Comparison of ENCODE assay signal across 12 cellular contexts in the genomic region with DNA sequence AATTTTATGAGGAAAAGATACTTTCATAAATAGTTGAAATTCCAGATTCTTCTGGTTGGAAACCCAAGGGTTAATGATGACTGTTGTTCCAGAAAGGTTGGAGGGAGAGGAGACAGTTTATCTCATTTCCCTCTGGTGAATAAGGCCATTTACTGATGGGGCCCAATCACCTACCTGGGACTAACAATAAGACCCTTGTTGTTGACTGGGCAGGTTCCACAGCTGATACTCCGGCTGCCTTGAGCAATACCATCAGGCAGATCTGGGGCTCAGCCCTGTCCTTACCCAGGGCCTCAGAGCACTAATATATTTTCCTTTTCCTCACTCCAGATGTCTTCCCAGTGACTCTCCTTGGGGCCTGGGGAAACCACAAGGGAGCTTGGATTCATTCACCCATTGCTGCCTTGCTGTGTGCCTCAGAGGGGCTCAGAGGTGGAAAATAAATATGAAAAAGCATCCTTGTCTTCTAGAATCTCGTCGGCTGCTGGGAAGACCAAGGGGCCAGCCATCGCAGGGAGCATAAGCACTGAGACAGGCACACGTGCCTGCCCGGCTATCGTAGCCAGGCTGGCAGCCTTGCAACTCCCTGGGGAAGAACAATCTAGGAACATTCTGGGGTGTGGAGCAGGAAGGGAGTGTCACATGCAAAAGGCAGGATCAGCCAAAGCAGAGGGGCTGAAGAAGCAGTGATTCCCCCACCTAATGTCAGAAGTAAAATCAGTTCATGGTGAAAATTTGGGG. TPM values are rescaled to one million over a fixed set of nuclear protein-coding genes. Genes with fewer than 3 reads are reported as not detected.
A peak's percentile ranks its signal among the peaks of the same experiment; 100 is the strongest.
DNase-seq lines count a peak whose midpoint lies in the region; ATAC-seq, FAIRE-seq and TF ChIP-seq lines count a peak whose summit lies in the region.
"Had no signal": no experiment of that assay in that cellular context is flagged by ENCODE, and none has a peak within 500 bp of the region (broad histone marks: within the 10 kb centered on the region; RNA-seq: fewer than 3 reads in every experiment).

No MANE protein-coding gene starts in this region.

- H3K9me1 ChIP-seq in keratinocyte (ENCODE audit: control insufficient read depth, extremely low read depth, insufficient read depth, low read length), result peaks cover 3% of the 10 kb centered on the region

- dilution Hi-C loops in keratinocyte (cut with MboI; ENCODE audit: extremely low pct_ligation_motif_present, low sequenced_read_pairs), result no loop called here

- TF ChIP-seq EP300 in stomach (IDR thresholded peaks at IDR 0.05), result no peak

- no peak overlapping the region for H3K4me2 ChIP-seq in H9 (ENCODE audit: insufficient read depth, insufficient read length, low read length)
- H3K4me2 ChIP-seq in keratinocyte (ENCODE audit: control insufficient read depth, extremely low read depth, insufficient read depth, low read depth, low read length), result peak overlapping the region; percentile 11

- H3K27me3 ChIP-seq in H9 (ENCODE audit: insufficient read depth, low read length) (no peaks in the 10 kb centered on the region), keratinocyte (ENCODE audit: control insufficient read depth, extremely low read depth, insufficient read depth, low read length) (no peaks in the 10 kb centered on the region), stomach (no peaks in the 10 kb centered on the region)
- no peaks in the 10 kb centered on the region for H3K27me3 ChIP-seq in CD8-positive, alpha-beta T cell (ENCODE audit: insufficient read depth, low read length)

- no peak overlapping the region for H3K23ac ChIP-seq in H9 (ENCODE audit: insufficient read length, low read depth, low read length)

- H2BK120ac ChIP-seq in H9 (ENCODE audit: low read depth, low read length, poor library complexity, severe bottlenecking), result no peak overlapping the region

- H3K27me3 Mint-ChIP-seq in H9 (ENCODE audit: low read depth), result no peaks in the 10 kb centered on the region
- no peaks in the 10 kb centered on the region for H3K27me3 Mint-ChIP-seq in CD8-positive, alpha-beta T cell (ENCODE audit: low read depth)

- H2AK5ac ChIP-seq in H9 (ENCODE audit: insufficient read length, low read length), result no peak overlapping the region

- TF ChIP-seq POLR2A in stomach (IDR thresholded peaks at IDR 0.05), result no peak

- H4K91ac ChIP-seq in H9 (ENCODE audit: insufficient read length, low read depth, low read length), result no peak overlapping the region

- H3K4me3 ChIP-seq in keratinocyte (ENCODE audit: control insufficient read depth in 2 of 3, extremely low read depth in 1 of 3, insufficient read depth in 2 of 3, low read depth in 1 of 3, low read length in 3 of 3) (no peak overlapping the region), stomach (peak overlapping the region in 1 of 4 donors; percentile 1)
- no peak overlapping the region for H3K4me3 ChIP-seq in CD8-positive, alpha-beta T cell (ENCODE audit: low read depth, low read length)

- H2BK5ac ChIP-seq in H9 (ENCODE audit: insufficient read length, low read length), result no peak overlapping the region

- H3T11ph ChIP-seq in H9 (ENCODE audit: low read length), result no peak overlapping the region

- intact Hi-C loops in stomach (cut with DNase I; ENCODE audit: low total_unique reads), result no loop called here
- intact Hi-C loops in CD8-positive, alpha-beta T cell (cut with DNase I, micrococcal nuclease), result loop anchor here in 1 of 2 experiments (10.0 kb wide), 1 partner anchor 52 kb away; a partner anchor contains a TSS

- CTCF ChIA-PET in CD8-positive, alpha-beta T cell (lab: Charles Lee), result no interaction called here

- H2BK20ac ChIP-seq in H9 (ENCODE audit: low read depth, low read length, poor library complexity, severe bottlenecking), result no peak overlapping the region

- no peak overlapping the region for H4K5ac ChIP-seq in H9 (ENCODE audit: insufficient read length, low read depth, low read length)

- H2AFZ ChIP-seq in H9 (ENCODE audit: low read length) (no peak overlapping the region), keratinocyte (ENCODE audit: control insufficient read depth, low read length) (no peak overlapping the region)

- no peaks in the 10 kb centered on the region for H3K23me2 ChIP-seq in H9 (ENCODE audit: insufficient read length, low read depth, low read length, poor library complexity, severe bottlenecking)

- peaks cover 16 to 34% of the 10 kb centered on the region in 2 experiments for H3K36me3 ChIP-seq in keratinocyte (ENCODE audit: control insufficient read depth in 2 of 2, extremely low read depth in 1 of 2, insufficient read depth in 2 of 2, low read length in 2 of 2)
- peaks cover 0 to 31% (median 4%) of the 10 kb centered on the region in 4 donors for H3K36me3 ChIP-seq in stomach
- no peaks in the 10 kb centered on the region for H3K36me3 ChIP-seq in CD8-positive, alpha-beta T cell (ENCODE audit: insufficient read depth, low read length)

- peaks cover 0 to 7% (median 5%) of the 10 kb centered on the region in 3 experiments; a peak in 3 of 7 replicates for H3K36me3 Mint-ChIP-seq in H9 (ENCODE audit: insufficient read depth in 1 of 3, low read depth in 3 of 3)
- peaks cover 30% of the 10 kb centered on the region for H3K36me3 Mint-ChIP-seq in CD8-positive, alpha-beta T cell

- H3K79me2 ChIP-seq in H9 (ENCODE audit: insufficient read depth, low read length), result no peaks in the 10 kb centered on the region
- peaks cover 85% of the 10 kb centered on the region for H3K79me2 ChIP-seq in keratinocyte (ENCODE audit: control insufficient read depth, insufficient read depth, low read length)

- H4K20me1 ChIP-seq in H9 (ENCODE audit: control insufficient read depth, insufficient read depth, insufficient read length) (no peaks in the 10 kb centered on the region), keratinocyte (ENCODE audit: control insufficient read depth, extremely low read depth, insufficient read depth, low read length) (peaks cover 8% of the 10 kb centered on the region)

- no peaks in the 10 kb centered on the region for H3K79me1 ChIP-seq in H9 (ENCODE audit: insufficient read depth, low read depth, low read length, poor library complexity, severe bottlenecking)

- H4K8ac ChIP-seq in H9 (replicated peaks; ENCODE audit: insufficient read length, low read depth, low read length), result no peak overlapping the region

- POLR2A ChIA-PET in CD8-positive, alpha-beta T cell (lab: Charles Lee), result no interaction called here

- H3K4me3 Mint-ChIP-seq in H9, result no peak overlapping the region; a peak in 1 of 5 replicates
- no peak overlapping the region for H3K4me3 Mint-ChIP-seq in CD8-positive, alpha-beta T cell

- peak; percentile 77 for FAIRE-seq in keratinocyte (lab: Jason Lieb, UNC)

- H3K56ac ChIP-seq in H9 (ENCODE audit: insufficient read length, low read depth, low read length), result no peak overlapping the region

- no peak overlapping the region for H3K18ac ChIP-seq in H9 (ENCODE audit: insufficient read length, low read depth, low read length)

- no peak overlapping the region for H3K14ac ChIP-seq in H9 (ENCODE audit: insufficient read depth, low read length)

- ATAC-seq in esophagus mucosa, result no peak
- ATAC-seq in CD8-positive, alpha-beta T cell, result no peak
- ATAC-seq in GM18502 (IDR thresholded peaks at IDR 0.05; ENCODE audit: poor library complexity, unreplicated experiment), result no peak
- no peak for ATAC-seq in HG03175 (IDR thresholded peaks at IDR 0.05; ENCODE audit: unreplicated experiment)

- no peaks in the 10 kb centered on the region for H3K9me3 Mint-ChIP-seq in H9
- H3K9me3 Mint-ChIP-seq in CD8-positive, alpha-beta T cell, result no peaks in the 10 kb centered on the region

- H2BK12ac ChIP-seq in H9 (ENCODE audit: insufficient read length, low read depth, low read length), result no peak overlapping the region

- H3K27ac ChIP-seq in H9 (ENCODE audit: insufficient read length, low read depth, low read length) (no peak overlapping the region), caudate nucleus (ENCODE audit: low read depth, low read length) (peak overlapping the region; percentile 60), keratinocyte (ENCODE audit: control insufficient read depth, insufficient read depth, low read length) (peak overlapping the region; percentile 47), stomach (peak overlapping the region in 4 of 5 donors; percentile 8 to 71 (median 46))
- H3K27ac ChIP-seq in CD8-positive, alpha-beta T cell (ENCODE audit: low read depth, low read length), result no peak overlapping the region
- H3K27ac ChIP-seq: VCaP had no signal

- H3K9me3 ChIP-seq in H9 (ENCODE audit: control insufficient read depth, low read depth, low read length) (no peaks in the 10 kb centered on the region), keratinocyte (ENCODE audit: control insufficient read depth, low read depth, low read length) (no peaks in the 10 kb centered on the region), stomach (no peaks in the 10 kb centered on the region)
- H3K9me3 ChIP-seq in CD8-positive, alpha-beta T cell (ENCODE audit: low read length), result no peaks in the 10 kb centered on the region

- H2BK15ac ChIP-seq in H9 (ENCODE audit: low read depth, low read length), result no peak overlapping the region

- H3K9ac ChIP-seq in H9 (ENCODE audit: extremely low read depth, insufficient read length, low read length) (no peak overlapping the region), keratinocyte (ENCODE audit: control insufficient read depth, extremely low read depth, insufficient read depth, low read length) (peak overlapping the region; percentile 37)

- no CpG with 5 or more reads among the region's 7 CpGs for WGBS in H9 (ENCODE audit: extremely low coverage, insufficient read length, low lambda C conversion rate)
- 32 to 59% (median 45%) methylated on average over 7 of the region's 7 CpGs for WGBS in stomach, 5 donors

- peak overlapping the region; percentile 67 to 82 (median 77); a peak in 4 of 7 replicates for H3K27ac Mint-ChIP-seq in H9
- H3K27ac Mint-ChIP-seq in CD8-positive, alpha-beta T cell, result no peak overlapping the region

- H3K4ac ChIP-seq in H9 (ENCODE audit: low read depth, low read length), result no peak overlapping the region

- peaks cover 6% of the 10 kb centered on the region for H3K4me1 ChIP-seq in H9 (ENCODE audit: insufficient read depth, low read length)
- H3K4me1 ChIP-seq in keratinocyte (ENCODE audit: control insufficient read depth, extremely low read depth, insufficient read depth, low read length), result peaks cover 16% of the 10 kb centered on the region
- peaks cover 51 to 84% (median 64%) of the 10 kb centered on the region in 4 donors for H3K4me1 ChIP-seq in stomach
- no peaks in the 10 kb centered on the region for H3K4me1 ChIP-seq in CD8-positive, alpha-beta T cell (ENCODE audit: insufficient read depth, low read length)

- peaks cover 62 to 64% of the 10 kb centered on the region in 2 experiments for H3K4me1 Mint-ChIP-seq in H9
- H3K4me1 Mint-ChIP-seq in CD8-positive, alpha-beta T cell (ENCODE audit: low read depth), result peaks cover 20% of the 10 kb centered on the region

- TF ChIP-seq CTCF in H9 (conservative IDR thresholded peaks at IDR 0.05) (no peak), keratinocyte (optimal IDR thresholded peaks at IDR 0.05 in 1 of 3, IDR thresholded peaks at IDR 0.05 in 1 of 3, conservative IDR thresholded peaks at IDR 0.05 in 1 of 3; ENCODE audit: extremely low read depth in 1 of 3, insufficient read depth in 2 of 3, low read length in 3 of 3) (no peak), stomach (IDR thresholded peaks at IDR 0.05) (no peak)
- TF ChIP-seq CTCF in CD8-positive, alpha-beta T cell (IDR thresholded peaks at IDR 0.05), result no peak

- DNase-seq in H9 (no peak), caudate nucleus (lab: John Stamatoyannopoulos, UW) (peak in 1 of 61 donors; percentile 28), keratinocyte (ENCODE audit: low read depth, low spot score) (no peak), stomach (no peak)
- no peak for DNase-seq in CD8-positive, alpha-beta T cell
- DNase-seq: activated effector memory CD4-positive, alpha-beta T cell treated with Interleukin-2 at 50 U/mL for 16 hours; KBM-7; occipital lobe had no signal

RNA-seq across cellular contexts. Expression of a gene that starts 54.4 kb away (rescaled TPM):
- total RNA-seq in H9 (2021) (129 and 132 TPM in 2 replicates), stomach (100 to 1,000 TPM; 145 to 518 (median 261) TPM), esophagus mucosa (132 TPM)
- polyA plus RNA-seq in keratinocyte (76.4 to 113 TPM (median 93.2 TPM) in 3 replicates), stomach (100 to 1,000 TPM in 2 of 3 donors, 10 to 100 TPM in 1; 80.2 to 123 (median 114) TPM)
- polyA plus RNA-seq in keratinocyte (2011; ENCODE audit: low read depth), result 241 TPM
- polyA plus RNA-seq in keratinocyte (2011; cell fraction: cytosol; rRNA removed), result 61.6 and 75.3 TPM in 2 replicates
- polyA plus RNA-seq in keratinocyte (2011; cell fraction: nucleus; rRNA removed), result 160 and 188 TPM in 2 replicates
- polyA plus RNA-seq in keratinocyte (2012; ENCODE audit: low replicate concordance), result 132 and 155 TPM in 2 replicates
- polyA minus RNA-seq in keratinocyte, result 188 to 396 TPM (median 205 TPM) in 3 replicates
- 102 TPM for polyA minus RNA-seq in keratinocyte (2011; cell fraction: cytosol; rRNA and poly(A)+ RNA removed)
- polyA minus RNA-seq in keratinocyte (2011; cell fraction: nucleus; rRNA and poly(A)+ RNA removed), result 123 and 162 TPM in 2 replicates
- total RNA-seq in CD8-positive, alpha-beta T cell, result 100 to 1,000 TPM; 146 to 149 TPM

Comparison
In these comparisons a context has a peak if more than half of its experiments do, and no peak if none do; other contexts are left out.
1. H3K27ac ChIP-seq: peak in caudate nucleus (single experiment), keratinocyte (single experiment) and stomach (4 of 5); none in H9 (single experiment) and CD8-positive, alpha-beta T cell (single experiment).